8 cellular contexts compared by ENCODE assay signal in the genomic region with DNA sequence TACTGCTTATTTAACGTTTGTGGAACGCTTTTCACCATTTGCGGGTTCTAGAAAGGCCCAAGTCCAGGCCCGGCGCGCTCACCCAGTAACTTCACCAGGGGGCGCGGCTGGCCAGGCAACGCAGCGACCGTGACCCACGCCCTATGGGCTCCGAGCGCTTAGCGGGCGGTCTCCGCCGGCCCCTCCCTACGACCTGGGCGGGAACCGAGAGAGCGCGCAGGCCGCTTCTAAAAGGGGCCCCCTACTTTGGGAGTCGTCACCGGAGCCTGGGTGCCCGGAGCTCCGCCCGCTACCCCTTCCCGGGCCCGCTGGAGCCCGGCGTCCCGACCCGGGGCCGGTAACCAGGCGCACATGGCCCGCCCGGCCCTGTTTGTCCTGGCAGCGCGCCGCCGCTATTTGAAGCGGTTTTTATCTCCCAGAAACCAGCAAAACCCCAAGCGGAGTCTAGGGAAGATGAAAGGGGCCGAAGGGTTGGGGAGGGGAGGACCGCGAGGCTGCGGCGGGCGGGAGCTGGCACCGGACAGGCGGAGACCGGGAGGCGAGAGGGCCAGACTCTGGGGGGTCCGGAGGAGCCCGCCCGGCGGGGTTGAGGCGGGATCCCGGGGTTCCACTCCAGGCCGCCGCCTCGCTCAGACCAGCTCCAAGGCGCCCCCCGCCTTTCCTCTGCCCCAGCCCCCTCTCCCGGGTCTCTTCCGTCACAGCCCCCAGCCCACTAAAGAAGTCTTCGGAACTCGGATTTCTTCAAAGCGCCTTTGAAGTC. TPM values are rescaled to one million over a fixed set of nuclear protein-coding genes. Genes with fewer than 3 reads are reported as not detected.
DNase-seq lines count a peak whose midpoint lies in the region; ATAC-seq and TF ChIP-seq lines count a peak whose summit lies in the region.

No MANE protein-coding gene starts in this region.

- H3K4ac ChIP-seq in IMR-90 (ENCODE audit: low read depth, low read length) = peak overlapping the region; percentile 91

- no peaks in the 10 kb centered on the region for H3K9me2 ChIP-seq in OCI-LY7 (ENCODE audit: insufficient read depth, low read length)

- H2AK5ac ChIP-seq in IMR-90 (ENCODE audit: low read depth, low read length) = peak overlapping the region; percentile 86

- POLR2A ChIA-PET in IMR-90 (lab: Charles Lee; ENCODE audit: unreplicated experiment) = no interaction called here
- POLR2A ChIA-PET in OCI-LY7 (lab: Charles Lee) = interaction anchor here (1.1 to 5.8 kb wide), 6 partner anchors 14 to 175 kb away, joined by 3 to 30 read pairs (median 6); a partner anchor contains a TSS

- H2AFZ ChIP-seq in IMR-90 (replicated peaks; ENCODE audit: low read length, poor library complexity) = peak overlapping the region; percentile 96
- H2AFZ ChIP-seq in OCI-LY7 (ENCODE audit: low read length) = peak overlapping the region; percentile 82

- ATAC-seq in GM21526 (IDR thresholded peaks at IDR 0.05; ENCODE audit: low FRiP score, unreplicated experiment) = peak; percentile 53
- peak; percentile 84 for ATAC-seq in IMR-90 (ENCODE audit: low read depth)
- ATAC-seq in esophagus mucosa = peak; percentile 75

- BruUV-seq in IMR-90 (replicated peaks; lab: Mats Ljungman, UMichigan) (no TSS peak), OCI-LY7 (replicated peaks; lab: Mats Ljungman, UMichigan) (no TSS peak)

- dilution Hi-C loops in IMR-90 (cut with HindIII; ENCODE audit: low sequenced_read_pairs, unreplicated experiment) = no loop called here

- peak overlapping the region; percentile 80 for H2AK9ac ChIP-seq in IMR-90 (replicated peaks; ENCODE audit: low read depth, low read length, poor library complexity)

- peaks cover 9% of the 10 kb centered on the region; the same call in 1 of the 2 replicates for H3K9me1 ChIP-seq in IMR-90 (ENCODE audit: insufficient read depth, low read length)

- H3K9me3 ChIP-seq in IMR-90 (ENCODE audit: control insufficient read depth, insufficient read depth, low read length) = no peaks in the 10 kb centered on the region
- no peaks in the 10 kb centered on the region for H3K9me3 ChIP-seq in OCI-LY7 (ENCODE audit: low read length)

- H2BK20ac ChIP-seq in IMR-90 (ENCODE audit: low read depth, low read length) = no peak overlapping the region

- peak overlapping the region; percentile 81 for H3K9ac ChIP-seq in IMR-90 (ENCODE audit: low read depth, low read length)

- H2BK5ac ChIP-seq in IMR-90 (ENCODE audit: low read depth, low read length, poor library complexity, severe bottlenecking) = peak overlapping the region; percentile 42

- 0 out of 2 replicates have a peak, but pooled peaks have one; percentile 49 for TF ChIP-seq POLR2A in IMR-90 (IDR thresholded peaks at IDR 0.05; ENCODE audit: low read depth, low read length)

- DNase-seq in DMS 273 treated with DMSO at 0.1 percent for 48 hours (lab: John Stamatoyannopoulos, UW) (peak; percentile 55), IMR-90 (peak; percentile 84), OCI-LY7 (ENCODE audit: low spot score) (peak; percentile 92), myocyte (ENCODE audit: low read depth) (peak; percentile 92)
- DNase-seq in activated T-cell treated with anti-CD3 and anti-CD28 coated beads, Interleukin-2, amount 50 U/mL, for 1 hour = peak; percentile 84
- DNase-seq in stimulated activated CD8-positive, alpha-beta memory T cell treated with anti-CD3 and anti-CD28 coated beads, Interleukin-7, amount 100 ng/mL, for 4 hours (ENCODE audit: low read depth in 2 of 2) = peak; percentile 68 to 83

- no peak overlapping the region; the same call in 1 of the 2 replicates for H3K18ac ChIP-seq in IMR-90 (ENCODE audit: low read depth, low read length)

- CTCF ChIA-PET in IMR-90 (lab: Yijun Ruan, JAX) = interaction anchor here (0.6 to 2.5 kb wide), 6 partner anchors 9 to 183 kb away, joined by 3 to 11 read pairs (median 6); no protein-coding TSS in a partner anchor
- CTCF ChIA-PET in OCI-LY7 (lab: Charles Lee; ENCODE audit: unreplicated experiment) = interaction anchor here (0.6 to 5.7 kb wide), 4 partner anchors 20 to 184 kb away, joined by 3 to 43 read pairs (median 6); a partner anchor contains a TSS

- H3K27ac ChIP-seq in IMR-90 (ENCODE audit: insufficient read depth, low read length) (peak overlapping the region; percentile 75), OCI-LY7 (ENCODE audit: low read depth, low read length, poor library complexity, severe bottlenecking) (peak overlapping the region; percentile 82)

- H4K8ac ChIP-seq in IMR-90 (ENCODE audit: low read depth in 2 of 2, low read length in 2 of 2) = peak overlapping the region; percentile 95 to 99

- intact Hi-C loops in IMR-90 (cut with micrococcal nuclease) = loop anchor here (1.0 to 10.0 kb wide), 4 partner anchors 20 to 183 kb away; no protein-coding TSS in a partner anchor
- intact Hi-C loops in OCI-LY7 (cut with micrococcal nuclease; ENCODE audit: unreplicated experiment) = loop anchor here (1.0 to 5.0 kb wide), 6 partner anchors 20 to 352 kb away; a partner anchor contains a TSS

- peak overlapping the region; percentile 86 for H4K5ac ChIP-seq in IMR-90 (ENCODE audit: low read depth, low read length)

- TF ChIP-seq CTCF in IMR-90 (conservative IDR thresholded peaks at IDR 0.05; ENCODE audit: low read depth, low read length) = peak; percentile 88
- TF ChIP-seq CTCF in OCI-LY7 (conservative IDR thresholded peaks at IDR 0.05; ENCODE audit: low read length) = peak; percentile 83

- in situ Hi-C loops in IMR-90 (cut with MboI; ENCODE audit: low sequenced_read_pairs) = loop anchor here (10.0 kb wide), 1 partner anchor 180 kb away; a partner anchor contains a TSS

- peak overlapping the region; percentile 30; the same call in 1 of the 2 replicates for H3K56ac ChIP-seq in IMR-90 (ENCODE audit: extremely low read depth, insufficient read depth, low read length)

- H3K4me3 ChIP-seq in IMR-90 (ENCODE audit: insufficient read depth, low read depth, low read length) (peak overlapping the region; percentile 50), OCI-LY7 (ENCODE audit: low read depth, low read length, poor library complexity, severe bottlenecking) (peak overlapping the region; percentile 70)

- H4K20me1 ChIP-seq in IMR-90 (ENCODE audit: insufficient read depth, low read length) (no peaks in the 10 kb centered on the region), OCI-LY7 (ENCODE audit: insufficient read depth, low read length) (no peaks in the 10 kb centered on the region)

- H3K14ac ChIP-seq in IMR-90 (replicated peaks; ENCODE audit: low read depth, low read length) = peak overlapping the region; percentile 93

- H4K91ac ChIP-seq in IMR-90 (ENCODE audit: insufficient read depth, low read depth, low read length) = peak overlapping the region; percentile 85

- H2BK120ac ChIP-seq in IMR-90 (ENCODE audit: low read depth, low read length) = peak overlapping the region; percentile 80

- peak; percentile 88 for TF ChIP-seq RAD21 in IMR-90 (IDR thresholded peaks at IDR 0.05; ENCODE audit: low read length)

- H3K4me2 ChIP-seq in IMR-90 (ENCODE audit: low read depth, low read length) (peak overlapping the region; percentile 71), OCI-LY7 (ENCODE audit: low read length) (peak overlapping the region; percentile 86)

- 0% methylated on average over 20 of the region's 71 CpGs; no CpG with 5 or more reads in 1 of the 2 experiments for whole genome bisulfite sequencing in IMR-90 (ENCODE audit: extremely low coverage in 2 of 2, insufficient read length in 1 of 2), 2 experiments

- H3K4me1 ChIP-seq in IMR-90 (ENCODE audit: control insufficient read depth, insufficient read depth, low read length) = peaks cover 12% of the 10 kb centered on the region
- H3K4me1 ChIP-seq in OCI-LY7 (ENCODE audit: insufficient read depth, low read length, poor library complexity, severe bottlenecking) = peaks cover 42% of the 10 kb centered on the region

- peak overlapping the region; percentile 61; the same call in 1 of the 2 replicates for H3K23ac ChIP-seq in IMR-90 (ENCODE audit: low read depth, low read length)

- H3K36me3 ChIP-seq in IMR-90 (ENCODE audit: control insufficient read depth, insufficient read depth, low read length) (no peaks in the 10 kb centered on the region), OCI-LY7 (ENCODE audit: insufficient read depth, low read length) (peaks cover 5% of the 10 kb centered on the region; the same call in 1 of the 2 replicates)

- H2BK15ac ChIP-seq in IMR-90 (ENCODE audit: low read depth, low read length) = peak overlapping the region; percentile 95; the same call in 2 of the 3 replicates

- peaks cover 10 to 17% of the 10 kb centered on the region in 2 experiments for H3K79me1 ChIP-seq in IMR-90 (ENCODE audit: low read depth in 1 of 2, low read length in 2 of 2)

- H3K79me2 ChIP-seq in OCI-LY7 (ENCODE audit: insufficient read depth, low read depth, low read length) = peaks cover 10% of the 10 kb centered on the region; the same call in 1 of the 2 replicates

- peaks cover 14% of the 10 kb centered on the region; the same call in 1 of the 2 replicates for H3K27me3 ChIP-seq in IMR-90 (ENCODE audit: control insufficient read depth, insufficient read depth, low read length)

RNA-seq across cellular contexts. Expression of a gene that starts 3.5 kb away (rescaled TPM):
- 37.5 and 44.6 TPM in 2 replicates for total RNA-seq in IMR-90 (2012; rRNA removed)
- polyA plus RNA-seq in IMR-90 (2012; rRNA removed) = 67.1 and 71.9 TPM in 2 replicates
- polyA plus RNA-seq in IMR-90 (2012; cell fraction: cytosol; rRNA removed) = 45.2 and 62.4 TPM in 2 replicates
- 345 TPM in 2 replicates for polyA plus RNA-seq in IMR-90 (2012; cell fraction: nucleus; rRNA removed; ENCODE audit: low replicate concordance)
- total RNA-seq in OCI-LY7 (2014; rRNA removed; shearing (Covaris generic)) = 85.5 and 95.6 TPM in 2 replicates
- 94.5 and 109 TPM in 2 replicates for total RNA-seq in OCI-LY7 (2022)
- 28.5 TPM for total RNA-seq in esophagus mucosa
- 63.6 and 74.1 TPM in 2 replicates for total RNA-seq in myocyte
- 55.7 TPM for polyA plus RNA-seq in myocyte (2012)

RNA-seq across cellular contexts. Expression of a gene that starts 11.2 kb away (rescaled TPM):
- not detected in 2 replicates for total RNA-seq in IMR-90 (2012; rRNA removed)
- polyA plus RNA-seq in IMR-90 (2012; rRNA removed) = not detected in 2 replicates
- not detected in 2 replicates for polyA plus RNA-seq in IMR-90 (2012; cell fraction: cytosol; rRNA removed)
- not detected in 2 replicates for polyA plus RNA-seq in IMR-90 (2012; cell fraction: nucleus; rRNA removed; ENCODE audit: low replicate concordance)
- total RNA-seq in OCI-LY7 (2014; rRNA removed; shearing (Covaris generic)) = 0.16 TPM in 1 of 2 replicates, not detected in the other
- 0.27 TPM in 1 of 2 replicates, not detected in the other for total RNA-seq in OCI-LY7 (2022)
- total RNA-seq in esophagus mucosa = not detected
- total RNA-seq in myocyte = not detected in 2 replicates
- not detected for polyA plus RNA-seq in myocyte (2012)

RNA-seq across cellular contexts. Expression of a gene that starts 25.5 kb away (rescaled TPM):
- total RNA-seq in IMR-90 (2012; rRNA removed) (47.2 and 49.8 TPM in 2 replicates), OCI-LY7 (2022) (59.3 and 64.9 TPM in 2 replicates), esophagus mucosa (30.2 TPM), myocyte (40.9 and 42.8 TPM in 2 replicates)
- polyA plus RNA-seq in IMR-90 (2012; rRNA removed) = 63.7 and 73.6 TPM in 2 replicates
- 54.6 and 65.0 TPM in 2 replicates for polyA plus RNA-seq in IMR-90 (2012; cell fraction: cytosol; rRNA removed)
- polyA plus RNA-seq in IMR-90 (2012; cell fraction: nucleus; rRNA removed; ENCODE audit: low replicate concordance) = 92.8 and 136 TPM in 2 replicates
- total RNA-seq in OCI-LY7 (2014; rRNA removed; shearing (Covaris generic)) = 41.0 and 53.4 TPM in 2 replicates
- 59.8 TPM for polyA plus RNA-seq in myocyte (2012)

RNA-seq across cellular contexts. Expression of a gene that starts 29.6 kb away (rescaled TPM):
- total RNA-seq in IMR-90 (2012; rRNA removed) (764 and 1,011 TPM in 2 replicates), OCI-LY7 (2022) (264 TPM in 2 replicates), esophagus mucosa (306 TPM), myocyte (253 and 294 TPM in 2 replicates)
- 1,210 and 1,338 TPM in 2 replicates for polyA plus RNA-seq in IMR-90 (2012; rRNA removed)
- polyA plus RNA-seq in IMR-90 (2012; cell fraction: cytosol; rRNA removed) = 519 and 1,135 TPM in 2 replicates
- polyA plus RNA-seq in IMR-90 (2012; cell fraction: nucleus; rRNA removed; ENCODE audit: low replicate concordance) = 360 and 1,957 TPM in 2 replicates
- 348 and 394 TPM in 2 replicates for total RNA-seq in OCI-LY7 (2014; rRNA removed; shearing (Covaris generic))
- polyA plus RNA-seq in myocyte (2012) = 728 TPM

RNA-seq across cellular contexts. Expression of a gene that starts 55.0 kb away (rescaled TPM):
- total RNA-seq in IMR-90 (2012; rRNA removed) = 45.0 and 53.6 TPM in 2 replicates
- polyA plus RNA-seq in IMR-90 (2012; rRNA removed) = 19.7 and 21.2 TPM in 2 replicates
- polyA plus RNA-seq in IMR-90 (2012; cell fraction: cytosol; rRNA removed) = 4.3 and 9.9 TPM in 2 replicates
- polyA plus RNA-seq in IMR-90 (2012; cell fraction: nucleus; rRNA removed; ENCODE audit: low replicate concordance) = 24.6 and 42.1 TPM in 2 replicates
- total RNA-seq in OCI-LY7 (2014; rRNA removed; shearing (Covaris generic)) = 47.3 and 58.9 TPM in 2 replicates
- 83.9 and 93.9 TPM in 2 replicates for total RNA-seq in OCI-LY7 (2022)
- 71.0 TPM for total RNA-seq in esophagus mucosa
- 28.9 and 35.6 TPM in 2 replicates for total RNA-seq in myocyte
- 19.0 TPM for polyA plus RNA-seq in myocyte (2012)

Comparison
In these comparisons a context has a peak if more than half of its experiments do, and no peak if none do; other contexts are left out.
1. Peak in every context shown above with its lines: DNase-seq, ATAC-seq, H3K4me3 ChIP-seq and H3K27ac ChIP-seq.